Comparison of ENCODE assay signal across 12 cellular contexts in genomic region chr12:28550757-28551381, GRCh38.
DNase-seq lines count a peak whose midpoint lies in the region; ATAC-seq and TF ChIP-seq lines count a peak whose summit lies in the region.
"Had no signal": no experiment of that assay in that cellular context is flagged by ENCODE, and none has a peak within 500 bp of the region (broad histone marks: within the 10 kb centered on the region; RNA-seq: fewer than 3 reads in every experiment).

No MANE protein-coding gene starts in this region.

- H3K27ac ChIP-seq in ACC112 (ENCODE audit: low read depth, low read length) (peak overlapping the region; percentile 84), brain microvascular endothelial cell (no peak overlapping the region)
- H3K27ac ChIP-seq: neutrophil, uterus had no signal

- ATAC-seq in stimulated activated naive CD8-positive, alpha-beta T cell treated with anti-CD3 and anti-CD28 coated beads, Interleukin-15, Interleukin-2, amounts not matched to agents 100 U/mL and 50 U/mL, for 24 hours: no peak

- H3K36me3 ChIP-seq in ACC112 (ENCODE audit: insufficient read depth, low read length) (no peaks in the 10 kb centered on the region), brain microvascular endothelial cell (replicated peaks) (no peaks in the 10 kb centered on the region)
- H3K36me3 ChIP-seq: BLaER1 treated with 17β-estradiol and CSF1 and Interleukin-3, amounts not matched to agents 10 nM and 100 nM; neutrophil; uterus had no signal

- peak overlapping the region; percentile 87 for H2AFZ ChIP-seq in ACC112 (ENCODE audit: low read length, unreplicated experiment)

- H3K27me3 ChIP-seq in ACC112 (ENCODE audit: insufficient read depth, low read length): no peaks in the 10 kb centered on the region
- H3K27me3 ChIP-seq in brain microvascular endothelial cell (replicated peaks): no peaks in the 10 kb centered on the region
- H3K27me3 ChIP-seq: BLaER1 treated with 17β-estradiol and CSF1 and Interleukin-3, amounts not matched to agents 10 nM and 100 nM; neutrophil; uterus had no signal

- in situ Hi-C loops in brain microvascular endothelial cell (cut with HindIII; ENCODE audit: low pct_ligation_motif_present, low sequenced_read_pairs): no loop called here
- in situ Hi-C loops in G401 (cut with HindIII; ENCODE audit: low sequenced_read_pairs): no loop called here

- no peaks in the 10 kb centered on the region for H3K79me2 ChIP-seq in ACC112 (ENCODE audit: control insufficient read depth, insufficient read depth, low read length, unreplicated experiment)

- DNase-seq in HS-27A (ENCODE audit: low read depth) (peak; percentile 49), brain microvascular endothelial cell (peak; percentile 57), kidney glomerular epithelial cell (lab: John Stamatoyannopoulos, UW) (peak; percentile 91), NCI-H1417 (lab: John Stamatoyannopoulos, UW) (no peak), G401 (ENCODE audit: low spot score) (no peak)
- no peak for DNase-seq in activated CD8-positive, alpha-beta memory T cell treated with anti-CD3 and anti-CD28 coated beads for 24 hours
- DNase-seq in stimulated activated naive CD8-positive, alpha-beta T cell treated with anti-CD3 and anti-CD28 coated beads, Interleukin-15, Interleukin-2, amounts not matched to agents 100 U/mL and 50 U/mL, for 24 hours: no peak
- DNase-seq: NCI-H69, uterus had no signal

- H3K4me3 ChIP-seq in ACC112 (ENCODE audit: low read depth, low read length): peak overlapping the region; percentile 16
- H3K4me3 ChIP-seq in brain microvascular endothelial cell (ENCODE audit: low read depth, low read length): no peak overlapping the region
- H3K4me3 ChIP-seq: BLaER1 treated with 17β-estradiol and CSF1 and Interleukin-3, amounts not matched to agents 10 nM and 100 nM; uterus had no signal

- TF ChIP-seq CTCF in brain microvascular endothelial cell (IDR thresholded peaks at IDR 0.05; ENCODE audit: low read depth, low read length, missing control alignments): no peak

- peaks cover 14% of the 10 kb centered on the region for H3K4me1 ChIP-seq in ACC112 (ENCODE audit: control insufficient read depth, insufficient read depth, low read length, unreplicated experiment)
- H3K4me1 ChIP-seq: uterus had no signal

Comparison
In these comparisons a context has a peak if more than half of its experiments do, and no peak if none do; other contexts are left out.
1. DNase-seq: peak in HS-27A (single experiment), brain microvascular endothelial cell (single experiment) and kidney glomerular epithelial cell (single experiment); none in NCI-H1417 (0 of 3), G401 (single experiment), activated CD8-positive, alpha-beta memory T cell treated with anti-CD3 and anti-CD28 coated beads for 24 hours (single experiment) and stimulated activated naive CD8-positive, alpha-beta T cell treated with anti-CD3 and anti-CD28 coated beads, Interleukin-15, Interleukin-2, amounts not matched to agents 100 U/mL and 50 U/mL, for 24 hours (single experiment).